ENCODE assay signal across 7 cellular contexts in genomic region chr17:21510686-21511367, GRCh38.
A peak's percentile ranks its signal among the peaks of the same experiment; 100 is the strongest.
DNase-seq lines count a peak whose midpoint lies in the region; ATAC-seq lines count a peak whose summit lies in the region.

No MANE protein-coding gene starts in this region.

- H3K36me3 Mint-ChIP-seq in activated naive CD8-positive, alpha-beta T cell treated with anti-CD3 and anti-CD28 coated beads for 36 hours, result no peaks in the 10 kb centered on the region
- peaks cover 6% of the 10 kb centered on the region for H3K36me3 Mint-ChIP-seq in stimulated activated effector memory CD8-positive, alpha-beta T cell treated with anti-CD3 and anti-CD28 coated beads, Interleukin-12 subunit alpha, Interleukin-12 subunit beta, amount 100 ng/mL, for 72 hours

- no peaks in the 10 kb centered on the region for H3K36me3 ChIP-seq in HUES64 (ENCODE audit: insufficient read depth, low read length)

- no peak for DNase-seq in activated naive CD8-positive, alpha-beta T cell treated with anti-CD3 and anti-CD28 coated beads for 36 hours
- DNase-seq in iris pigment epithelial cell (ENCODE audit: low read depth) (peak; percentile 12), GM19240 (ENCODE audit: insufficient read length, low spot score) (no peak), COR-L47 (lab: John Stamatoyannopoulos, UW) (no peak)
- no peak for DNase-seq in stimulated activated effector memory CD8-positive, alpha-beta T cell treated with anti-CD3 and anti-CD28 coated beads, Interleukin-12 subunit alpha, Interleukin-12 subunit beta, amount 100 ng/mL, for 72 hours (ENCODE audit: low spot score in 2 of 2)
- no peak for DNase-seq in stimulated activated CD8-positive, alpha-beta memory T cell treated with anti-CD3 and anti-CD28 coated beads, Interleukin-4, amount 100 ng/mL, for 48 hours

- peaks cover 47% of the 10 kb centered on the region for H3K27me3 Mint-ChIP-seq in activated naive CD8-positive, alpha-beta T cell treated with anti-CD3 and anti-CD28 coated beads for 36 hours

- H3K9ac ChIP-seq in HUES64 (ENCODE audit: low read depth, low read length), result no peak overlapping the region

- 39% methylated on average over 13 of the region's 14 CpGs for WGBS in HUES64

- H3K27me3 ChIP-seq in HUES64 (ENCODE audit: insufficient read depth, low read length), result peaks cover 36% of the 10 kb centered on the region

- H3K4me1 Mint-ChIP-seq in activated naive CD8-positive, alpha-beta T cell treated with anti-CD3 and anti-CD28 coated beads for 36 hours, result peaks cover 8% of the 10 kb centered on the region
- H3K4me1 Mint-ChIP-seq in stimulated activated effector memory CD8-positive, alpha-beta T cell treated with anti-CD3 and anti-CD28 coated beads, Interleukin-12 subunit alpha, Interleukin-12 subunit beta, amount 100 ng/mL, for 72 hours, result peaks cover 17% of the 10 kb centered on the region

- H3K4me3 ChIP-seq in HUES64 (ENCODE audit: low read length), result peak overlapping the region; percentile 64

- peaks cover 7% of the 10 kb centered on the region; the same call in 1 of the 2 replicates for H3K4me1 ChIP-seq in HUES64 (ENCODE audit: insufficient read depth, low read length)

- no peaks in the 10 kb centered on the region for H3K9me3 ChIP-seq in HUES64 (ENCODE audit: insufficient read depth, low read depth, low read length)

- H3K4me3 Mint-ChIP-seq in activated naive CD8-positive, alpha-beta T cell treated with anti-CD3 and anti-CD28 coated beads for 36 hours, result peak overlapping the region; percentile 62
- peak overlapping the region; percentile 68 for H3K4me3 Mint-ChIP-seq in stimulated activated effector memory CD8-positive, alpha-beta T cell treated with anti-CD3 and anti-CD28 coated beads, Interleukin-12 subunit alpha, Interleukin-12 subunit beta, amount 100 ng/mL, for 72 hours

- no peak overlapping the region for H3K27ac ChIP-seq in HUES64 (ENCODE audit: low read depth, low read length)

- H3K9me3 Mint-ChIP-seq in activated naive CD8-positive, alpha-beta T cell treated with anti-CD3 and anti-CD28 coated beads for 36 hours, result no peaks in the 10 kb centered on the region
- no peaks in the 10 kb centered on the region for H3K9me3 Mint-ChIP-seq in stimulated activated effector memory CD8-positive, alpha-beta T cell treated with anti-CD3 and anti-CD28 coated beads, Interleukin-12 subunit alpha, Interleukin-12 subunit beta, amount 100 ng/mL, for 72 hours

- no peak for ATAC-seq in stimulated activated effector memory CD8-positive, alpha-beta T cell treated with anti-CD3 and anti-CD28 coated beads, Interleukin-12 subunit alpha, Interleukin-12 subunit beta, amount 100 ng/mL, for 72 hours

- no peak overlapping the region for H3K27ac Mint-ChIP-seq in activated naive CD8-positive, alpha-beta T cell treated with anti-CD3 and anti-CD28 coated beads for 36 hours
- no peak overlapping the region for H3K27ac Mint-ChIP-seq in stimulated activated effector memory CD8-positive, alpha-beta T cell treated with anti-CD3 and anti-CD28 coated beads, Interleukin-12 subunit alpha, Interleukin-12 subunit beta, amount 100 ng/mL, for 72 hours
